ENCODE assay signal across 8 cellular contexts in the genomic region with DNA sequence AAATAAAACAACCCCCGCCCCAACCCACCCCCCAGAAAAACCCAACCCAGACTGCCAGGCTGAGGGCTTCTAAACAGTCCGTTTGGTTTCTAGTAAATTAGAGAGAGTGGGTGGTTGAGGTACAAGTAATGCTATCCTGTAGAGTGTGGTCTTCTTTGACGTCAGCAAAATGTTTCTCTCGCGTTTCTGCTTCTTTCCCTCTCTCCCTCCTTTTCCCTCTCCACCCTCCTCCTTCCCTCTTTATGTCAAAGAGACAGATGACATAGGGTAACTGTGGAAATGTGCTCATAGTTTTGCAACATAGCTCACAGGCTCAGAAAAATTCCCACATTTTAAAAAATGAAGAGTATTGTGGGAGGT.
DNase-seq lines count a peak whose midpoint lies in the region; ATAC-seq and TF ChIP-seq lines count a peak whose summit lies in the region.

No MANE protein-coding gene starts in this region.

- no peak overlapping the region for H3K23ac ChIP-seq in neuronal stem cell (ENCODE audit: low read depth, low read length, poor library complexity)

- no peaks in the 10 kb centered on the region for H3K9me3 ChIP-seq in BE2C
- H3K9me3 ChIP-seq in OCI-LY1 (ENCODE audit: low read length): no peaks in the 10 kb centered on the region
- H3K9me3 ChIP-seq in endodermal cell (ENCODE audit: control insufficient read depth, low read length): no peaks in the 10 kb centered on the region
- H3K9me3 ChIP-seq in neuronal stem cell (replicated peaks in 1 of 2; ENCODE audit: control insufficient read depth in 2 of 2, insufficient read depth in 1 of 2, low read depth in 1 of 2, low read length in 2 of 2): no peaks in the 10 kb centered on the region

- H3F3A ChIP-seq in OCI-LY1 (ENCODE audit: insufficient read depth, low read length): no peaks in the 10 kb centered on the region

- H3K14ac ChIP-seq in neuronal stem cell (ENCODE audit: low read length): no peak overlapping the region

- H3K27ac ChIP-seq in OCI-LY1 (ENCODE audit: low read depth, low read length, poor library complexity, severe bottlenecking) (peak overlapping the region; percentile 88), endodermal cell (ENCODE audit: low read depth, low read length) (peak overlapping the region; percentile 78), neuronal stem cell (replicated peaks; ENCODE audit: low read length) (peak overlapping the region; percentile 34)

- peaks cover 2% of the 10 kb centered on the region for H3K27me3 Mint-ChIP-seq in endodermal cell (ENCODE audit: insufficient read depth)

- peak overlapping the region; percentile 48 for H3K4me3 ChIP-seq in BE2C (ENCODE audit: low read depth, low read length)
- H3K4me3 ChIP-seq in OCI-LY1 (ENCODE audit: low read depth, low read length, poor library complexity, severe bottlenecking): no peak overlapping the region
- no peak overlapping the region for H3K4me3 ChIP-seq in endodermal cell (ENCODE audit: low read length)
- no peak overlapping the region for H3K4me3 ChIP-seq in neuronal stem cell (ENCODE audit: low read length in 2 of 2)

- no peaks in the 10 kb centered on the region for H3K36me3 ChIP-seq in BE2C
- H3K36me3 ChIP-seq in OCI-LY1 (ENCODE audit: insufficient read depth, low read length): no peaks in the 10 kb centered on the region
- no peaks in the 10 kb centered on the region for H3K36me3 ChIP-seq in endodermal cell (ENCODE audit: control insufficient read depth, insufficient read depth, low read length)
- H3K36me3 ChIP-seq in neuronal stem cell (replicated peaks in 1 of 2; ENCODE audit: control insufficient read depth in 2 of 2, insufficient read depth in 2 of 2, low read length in 2 of 2): no peaks in the 10 kb centered on the region

- no peak for DNase-seq in BE2C
- DNase-seq in endodermal cell: no peak
- no peak for DNase-seq in neuronal stem cell (ENCODE audit: low spot score)
- no peak for DNase-seq in T-helper 9 cell
- DNase-seq in SIG-M5 (lab: John Stamatoyannopoulos, UW): no peak
- DNase-seq in NCI-H2029 treated with DMSO at 0.1 percent for 48 hours (lab: John Stamatoyannopoulos, UW): no peak

- no peaks in the 10 kb centered on the region for H4K20me1 ChIP-seq in OCI-LY1 (ENCODE audit: insufficient read depth, low read length)

- H2BK12ac ChIP-seq in neuronal stem cell (ENCODE audit: low read length): no peak overlapping the region

- peaks cover 34% of the 10 kb centered on the region for H3K4me1 ChIP-seq in BE2C
- peaks cover 71% of the 10 kb centered on the region for H3K4me1 ChIP-seq in OCI-LY1 (ENCODE audit: insufficient read depth, low read length, severe bottlenecking)
- H3K4me1 ChIP-seq in endodermal cell (ENCODE audit: control insufficient read depth, insufficient read depth, low read length): peaks cover 25% of the 10 kb centered on the region
- peaks cover 28 to 32% of the 10 kb centered on the region in 2 donors for H3K4me1 ChIP-seq in neuronal stem cell (ENCODE audit: control insufficient read depth in 2 of 2, insufficient read depth in 1 of 2, low read depth in 1 of 2, low read length in 2 of 2)

- no peak overlapping the region for H2BK5ac ChIP-seq in neuronal stem cell (ENCODE audit: low read length)

- H3K4me2 ChIP-seq in OCI-LY1 (ENCODE audit: low read length) (no peak overlapping the region), neuronal stem cell (ENCODE audit: insufficient read depth, low read length, poor library complexity, severe bottlenecking) (peak overlapping the region; percentile 34)

- H3K79me1 ChIP-seq in neuronal stem cell (ENCODE audit: low read depth, low read length): no peaks in the 10 kb centered on the region

- H2AFZ ChIP-seq in OCI-LY1 (ENCODE audit: low read length) (no peak overlapping the region), neuronal stem cell (ENCODE audit: low read length) (no peak overlapping the region)

- H2BK15ac ChIP-seq in neuronal stem cell (ENCODE audit: low read length): no peak overlapping the region

- H4K8ac ChIP-seq in neuronal stem cell (ENCODE audit: low read depth, low read length): no peak overlapping the region

- H3K18ac ChIP-seq in neuronal stem cell (ENCODE audit: low read length): peak overlapping the region; percentile 30

- H3K27ac Mint-ChIP-seq in endodermal cell: peak overlapping the region; percentile 89

- H3K9ac ChIP-seq in OCI-LY1 (ENCODE audit: low read length): peak overlapping the region; percentile 10; the same call in 1 of the 2 replicates
- H3K9ac ChIP-seq in endodermal cell (ENCODE audit: extremely low read depth, low read length, poor library complexity, severe bottlenecking): no peak overlapping the region
- no peak overlapping the region for H3K9ac ChIP-seq in neuronal stem cell (ENCODE audit: low read depth, low read length, poor library complexity)

- no peaks in the 10 kb centered on the region for H3K9me2 ChIP-seq in OCI-LY1 (ENCODE audit: low read depth, low read length)

- H3K4me1 Mint-ChIP-seq in endodermal cell: peaks cover 54% of the 10 kb centered on the region

- H3K4ac ChIP-seq in neuronal stem cell (ENCODE audit: low read length): no peak overlapping the region

- WGBS in endodermal cell (ENCODE audit: insufficient coverage in 1 of 2, insufficient read length in 1 of 2), 2 experiments: 44 to 50% methylated on average over 2 to 5 of the region's 5 CpGs
- no CpG with 5 or more reads among the region's 5 CpGs for WGBS in neuronal stem cell (ENCODE audit: extremely low coverage in 2 of 2, insufficient read length in 2 of 2, insufficient replicate concordance in 1 of 2), 2 donors

- H2BK120ac ChIP-seq in neuronal stem cell (ENCODE audit: low read depth, low read length): peak overlapping the region; percentile 16

- H3K79me2 ChIP-seq in OCI-LY1 (ENCODE audit: insufficient read depth, low read length): no peaks in the 10 kb centered on the region

- H4K91ac ChIP-seq in neuronal stem cell (ENCODE audit: low read depth, low read length, poor library complexity): no peak overlapping the region

- peak overlapping the region; percentile 34 for H3K4me3 Mint-ChIP-seq in endodermal cell

- TF ChIP-seq CTCF in BE2C (IDR thresholded peaks at IDR 0.05; ENCODE audit: low read depth, low read length): no peak
- TF ChIP-seq CTCF in OCI-LY1 (IDR thresholded peaks at IDR 0.05; ENCODE audit: low read length): no peak
- TF ChIP-seq CTCF in endodermal cell (conservative IDR thresholded peaks at IDR 0.05): no peak

- ATAC-seq in HG03469 (IDR thresholded peaks at IDR 0.05; ENCODE audit: unreplicated experiment): no peak

- no peaks in the 10 kb centered on the region for H3K36me3 Mint-ChIP-seq in endodermal cell (ENCODE audit: low read depth)

- no peaks in the 10 kb centered on the region for H3K27me3 ChIP-seq in BE2C
- no peaks in the 10 kb centered on the region for H3K27me3 ChIP-seq in OCI-LY1 (ENCODE audit: insufficient read depth, low read length)
- no peaks in the 10 kb centered on the region for H3K27me3 ChIP-seq in endodermal cell (ENCODE audit: control insufficient read depth, insufficient read depth, low read length, poor library complexity, severe bottlenecking)
- no peaks in the 10 kb centered on the region for H3K27me3 ChIP-seq in neuronal stem cell (ENCODE audit: control insufficient read depth in 3 of 3, insufficient read depth in 3 of 3, low read depth in 1 of 3, low read length in 3 of 3)

- no peaks in the 10 kb centered on the region for H3K9me3 Mint-ChIP-seq in endodermal cell

- no peak overlapping the region for H2AK5ac ChIP-seq in neuronal stem cell (ENCODE audit: low read depth, low read length)

Comparison
In these comparisons a context has a peak if more than half of its experiments do, and no peak if none do; other contexts are left out.
1. H3K27ac ChIP-seq: peak in every context shown above with its lines; median percentile 88 in OCI-LY1; 78 in endodermal cell; 34 in neuronal stem cell.